ENCODE assay signal across 1 cellular context in the genomic region with DNA sequence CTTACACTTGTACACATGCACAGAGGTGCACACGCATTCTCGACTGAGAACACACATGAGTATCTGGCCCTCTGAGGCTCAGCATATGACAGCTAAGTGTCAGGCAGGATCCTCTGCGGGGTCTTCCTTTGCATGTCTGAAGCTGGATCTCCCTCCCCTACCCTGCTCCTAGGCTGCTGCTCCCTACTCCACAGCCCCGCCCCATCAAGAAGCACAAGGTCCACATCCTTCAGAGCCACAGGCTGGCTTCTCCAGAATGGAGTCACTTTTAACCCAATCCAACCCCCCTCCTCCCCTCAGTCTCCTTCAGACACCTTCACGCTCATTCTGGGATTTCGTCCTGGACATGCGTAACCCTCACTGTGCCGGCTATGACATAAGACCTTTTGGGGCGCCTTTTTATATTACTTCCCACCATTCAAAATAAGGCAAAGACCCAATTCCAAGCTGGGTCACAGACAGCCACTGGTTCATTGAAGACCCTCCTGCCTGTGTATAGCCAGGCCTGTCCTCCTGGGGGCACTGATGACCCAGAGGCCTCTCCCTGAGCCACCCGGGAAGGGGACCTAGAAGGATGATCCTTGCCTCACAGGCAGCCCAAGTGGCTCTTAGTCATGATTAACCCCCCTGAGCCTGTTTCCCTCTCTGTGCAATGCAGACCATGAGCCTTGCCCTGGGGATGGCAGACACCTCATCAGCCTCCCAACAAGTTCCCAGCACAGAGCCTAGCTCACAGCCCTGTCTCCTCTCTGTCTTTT.
A peak's percentile ranks its signal among the peaks of the same experiment; 100 is the strongest.
TF ChIP-seq lines count a peak whose summit lies in the region.

No MANE protein-coding gene starts in this region.

TF ChIP-seq in IMR-90, 13 proteins besides CTCF, POLR2A, EP300 and RAD21:
- TF ChIP-seq CEBPB (IDR thresholded peaks at IDR 0.05; ENCODE audit: low read depth, low read length) (peak; percentile 34; the same call in 1 of the 2 replicates), ELK1 (IDR thresholded peaks at IDR 0.05; ENCODE audit: borderline replicate concordance, low read depth, low read length) (no peak), BHLHE40 (IDR thresholded peaks at IDR 0.05; ENCODE audit: low read depth, low read length) (no peak)
